Comparison of ENCODE assay signal across 16 cellular contexts in the genomic region with DNA sequence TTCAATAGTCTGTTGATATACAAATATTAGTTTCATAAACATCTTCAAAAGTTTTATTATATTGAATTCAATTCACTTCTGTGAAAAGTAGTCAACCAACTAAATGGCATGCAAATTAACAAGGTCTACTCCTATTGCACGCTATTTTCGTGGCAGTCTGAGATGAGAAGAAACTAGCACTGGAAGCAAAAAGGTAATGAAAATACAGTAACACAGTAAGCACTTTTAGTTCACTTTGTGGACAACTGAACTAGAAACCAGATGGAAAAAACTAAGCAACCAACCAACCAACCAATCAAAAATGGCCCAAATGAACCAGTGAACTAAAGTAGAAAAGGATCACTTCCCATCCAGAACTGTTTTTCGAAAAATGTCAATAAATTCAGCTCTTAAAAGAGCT. TPM values are rescaled to one million over a fixed set of nuclear protein-coding genes. Genes with fewer than 3 reads are reported as not detected.
DNase-seq lines count a peak whose midpoint lies in the region; ATAC-seq and TF ChIP-seq lines count a peak whose summit lies in the region.
"Had no signal": no experiment of that assay in that cellular context is flagged by ENCODE, and none has a peak within 500 bp of the region (broad histone marks: within the 10 kb centered on the region; RNA-seq: fewer than 3 reads in every experiment).

No MANE protein-coding gene starts in this region.

- DNase-seq in A673 (ENCODE audit: low spot score), result no peak
- no peak for DNase-seq in SK-N-MC (ENCODE audit: low read depth, low spot score)
- no peak for DNase-seq in naive B cell
- DNase-seq in NCI-H2029 treated with DMSO at 0.1 percent for 48 hours (lab: John Stamatoyannopoulos, UW), result no peak
- DNase-seq in transverse colon, result no peak
- DNase-seq: Calu3; CD4-positive, alpha-beta T cell; DMS79; EL; HCEC 1CT; HFFc6 had no signal

- TF ChIP-seq EP300 in transverse colon (IDR thresholded peaks at IDR 0.05; ENCODE audit: low read depth), result no peak

- in situ Hi-C loops in transverse colon (cut with MboI; ENCODE audit: low pct_ligation_motif_present in 1 of 4, low pct_unique_long_range_greater_than_20kb in 1 of 4, low sequenced_read_pairs in 3 of 4), result no loop called here

- no TSS peak for BruUV-seq in A673 (replicated peaks; lab: Mats Ljungman, UMichigan)

- no peaks in the 10 kb centered on the region for H3K9me3 ChIP-seq in A673 (ENCODE audit: low read depth, low read length, poor library complexity, severe bottlenecking)
- no peaks in the 10 kb centered on the region for H3K9me3 ChIP-seq in SK-N-MC (ENCODE audit: low read depth, low read length)
- H3K9me3 ChIP-seq in transverse colon, result no peaks in the 10 kb centered on the region

- H3K4me1 ChIP-seq in A673 (ENCODE audit: insufficient read depth, low read length, poor library complexity, severe bottlenecking) (peaks cover 31% of the 10 kb centered on the region), transverse colon (peaks cover 3 to 8% (median 6%) of the 10 kb centered on the region in 4 donors)

- no peak for ATAC-seq in naive B cell (ENCODE audit: low read depth in 2 of 2)
- no peak for ATAC-seq in GM21447 (IDR thresholded peaks at IDR 0.05; ENCODE audit: unreplicated experiment)

- H3K9ac ChIP-seq in SK-N-MC (ENCODE audit: insufficient read length), result no peak overlapping the region

- no peak for TF ChIP-seq POLR2A in transverse colon (IDR thresholded peaks at IDR 0.05)

- H3K4me3 Mint-ChIP-seq in naive B cell, result peak overlapping the region in 4 of 8 donors; percentile 9 to 65 (median 39)
- H3K4me3 Mint-ChIP-seq: CD4-positive, alpha-beta T cell; HFFc6; IgD-negative memory B cell had no signal

- H3K27me3 Mint-ChIP-seq in naive B cell, result no peaks in the 10 kb centered on the region
- H3K27me3 Mint-ChIP-seq: CD4-positive, alpha-beta T cell; IgD-negative memory B cell had no signal

- POLR2A ChIA-PET in A673 (lab: Charles Lee; ENCODE audit: low non-redundant PET), result no interaction called here

- H3K27me3 ChIP-seq in A673 (replicated peaks; ENCODE audit: insufficient read depth, low read depth, low read length, poor library complexity), result no peaks in the 10 kb centered on the region
- no peaks in the 10 kb centered on the region for H3K27me3 ChIP-seq in transverse colon

- H3K27ac ChIP-seq in 22Rv1 (peak overlapping the region; percentile 59), A673 (ENCODE audit: low read depth, low read length, poor library complexity, severe bottlenecking) (peak overlapping the region; percentile 18), SK-N-MC (peak overlapping the region; percentile 71), transverse colon (no peak overlapping the region)

- H3K9me3 Mint-ChIP-seq in naive B cell, result peaks cover 0 to 15% (median 3%) of the 10 kb centered on the region in 7 donors
- H3K9me3 Mint-ChIP-seq: CD4-positive, alpha-beta T cell; HFFc6 had no signal

- 86 to 95% methylated on average over 3 of the region's 3 CpGs for WGBS in transverse colon (ENCODE audit: low coverage in 1 of 2), 2 donors

- no peak for TF ChIP-seq CTCF in 22Rv1 (IDR thresholded peaks at IDR 0.05)
- no peak for TF ChIP-seq CTCF in A673 (conservative IDR thresholded peaks at IDR 0.05; ENCODE audit: low read depth, low read length)
- no peak for TF ChIP-seq CTCF in transverse colon (IDR thresholded peaks at IDR 0.05)

- no peak overlapping the region for H3K4me3 ChIP-seq in A673 (ENCODE audit: low read depth, low read length, poor library complexity, severe bottlenecking)
- H3K4me3 ChIP-seq in SK-N-MC, result no peak overlapping the region
- no peak overlapping the region for H3K4me3 ChIP-seq in transverse colon

- CTCF ChIA-PET in A673 (lab: Charles Lee), result no interaction called here

- intact Hi-C loops in A673 (cut with micrococcal nuclease; ENCODE audit: unreplicated experiment) (no loop called here), transverse colon (cut with DNase I; ENCODE audit: low total_unique reads) (no loop called here)

- peak overlapping the region; percentile 1 to 91 (median 74) for H3K27ac Mint-ChIP-seq in naive B cell
- H3K27ac Mint-ChIP-seq: CD4-positive, alpha-beta T cell; HFFc6; IgD-negative memory B cell had no signal

- H3K4me1 Mint-ChIP-seq in naive B cell, result peaks cover 10 to 34% (median 20%) of the 10 kb centered on the region in 3 donors

- H3K36me3 Mint-ChIP-seq in naive B cell, result peaks cover 10 to 13% of the 10 kb centered on the region in 2 donors

- H3K36me3 ChIP-seq in A673 (ENCODE audit: insufficient read depth, low read length, poor library complexity, severe bottlenecking) (no peaks in the 10 kb centered on the region), SK-N-MC (ENCODE audit: insufficient read depth, low read length) (peaks cover 4% of the 10 kb centered on the region), transverse colon (peaks cover 0 to 6% (median 0%) of the 10 kb centered on the region in 4 donors)

RNA-seq across cellular contexts. Expression of gene ACTC1, which starts 55.7 kb away (rescaled TPM):
- total RNA-seq in A673 (2021) (not detected in 2 replicates), transverse colon (1 to 10 TPM in 1 of 4 donors, under 1 TPM in 1, not detected in 2; 0.41 to 3.4 TPM)
- polyA plus RNA-seq in naive B cell (ENCODE audit: low read depth in 6 of 6), result not detected
- total RNA-seq: Calu3; CD4-positive, alpha-beta T cell; H4; HT1080 had no signal
- polyA plus RNA-seq: IgD-negative memory B cell had no signal

Comparison
In these comparisons a context has a peak if more than half of its experiments do, and no peak if none do; other contexts are left out.
1. H3K27ac ChIP-seq: peak in 22Rv1 (single experiment), A673 (single experiment) and SK-N-MC (single experiment); none in transverse colon (0 of 4).